Comparison of ENCODE assay signal across 20 cellular contexts in the genomic region with DNA sequence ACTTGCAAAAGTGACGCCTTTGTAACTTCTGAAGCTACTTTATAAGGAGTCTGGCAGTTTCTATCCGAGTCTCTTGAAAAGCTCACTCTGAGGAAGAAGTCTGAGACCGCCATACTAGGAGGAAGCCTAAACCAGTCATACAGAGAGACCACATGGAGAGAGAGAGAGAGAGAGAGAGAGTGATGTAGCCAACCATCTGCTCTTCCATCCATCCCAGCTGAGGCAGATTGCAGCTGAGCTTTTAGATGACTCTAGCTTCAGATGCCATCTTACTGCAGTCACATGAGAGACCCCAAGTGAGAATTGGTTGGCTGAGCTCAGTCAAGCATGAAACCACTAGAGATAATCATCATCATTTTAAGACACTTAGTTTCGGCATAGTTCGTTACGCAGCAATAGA. TPM values are rescaled to one million over a fixed set of nuclear protein-coding genes. Genes with fewer than 3 reads are reported as not detected.
DNase-seq lines count a peak whose midpoint lies in the region; ATAC-seq lines count a peak whose summit lies in the region.
"Had no signal": no experiment of that assay in that cellular context is flagged by ENCODE, and none has a peak within 500 bp of the region (broad histone marks: within the 10 kb centered on the region; RNA-seq: fewer than 3 reads in every experiment).

No MANE protein-coding gene starts in this region.

- H3K4me2 ChIP-seq in mesenchymal stem cell (ENCODE audit: low read length, poor library complexity, severe bottlenecking) = no peak overlapping the region
- H3K4me2 ChIP-seq: KMS-11 had no signal

- in situ Hi-C loops in KBM-7 (cut with MboI; ENCODE audit: low pct_unique_long_range_greater_than_20kb, low sequenced_read_pairs) = no loop called here

- H3K27ac ChIP-seq in mesenchymal stem cell (ENCODE audit: low read length, poor library complexity, severe bottlenecking) (no peak overlapping the region), substantia nigra (ENCODE audit: low read depth, low read length, poor library complexity, severe bottlenecking) (no peak overlapping the region)
- H3K27ac ChIP-seq: KMS-11 had no signal

- H3K4me3 ChIP-seq in mesenchymal stem cell (ENCODE audit: insufficient read depth in 1 of 2, low read depth in 1 of 2, low read length in 2 of 2) = no peak overlapping the region

- peak; percentile 49 for DNase-seq in NCI-H82 (lab: John Stamatoyannopoulos, UW)
- DNase-seq in NCI-H82 treated with DMSO at 0.1 percent for 48 hours (lab: John Stamatoyannopoulos, UW; ENCODE audit: unreplicated experiment) = no peak
- peak; percentile 16 for DNase-seq in KBM-7
- DNase-seq in OCI-M1 (lab: John Stamatoyannopoulos, UW) = peak; percentile 39
- no peak for DNase-seq in mesenchymal stem cell
- DNase-seq in substantia nigra (lab: John Stamatoyannopoulos, UW) = no peak
- DNase-seq: 8988T, AML-193, DMS79, NCI-H1105 treated with DMSO at 0.1 percent for 48 hours, NCI-H2227 treated with DMSO at 0.1 percent for 48 hours, NCI-H510A, NCI-H774, Right ventricle myocardium superior, SW 1271, T-helper 17 cell had no signal

- no peak overlapping the region for H3K4ac ChIP-seq in mesenchymal stem cell (ENCODE audit: low read depth in 1 of 2, low read length in 2 of 2)

- H2AFZ ChIP-seq in mesenchymal stem cell (ENCODE audit: low read depth, low read length) = no peak overlapping the region

- H4K8ac ChIP-seq in mesenchymal stem cell (ENCODE audit: low read length) = no peak overlapping the region

- no peak overlapping the region for H3K9ac ChIP-seq in mesenchymal stem cell (ENCODE audit: low read length)
- H3K9ac ChIP-seq: KMS-11 had no signal

- H2AK5ac ChIP-seq in mesenchymal stem cell (ENCODE audit: low read length, severe bottlenecking) = no peak overlapping the region

- peaks cover 1 to 13% of the 10 kb centered on the region in 2 experiments for H3K27me3 ChIP-seq in mesenchymal stem cell (ENCODE audit: control insufficient read depth in 1 of 2, insufficient read depth in 1 of 2, low read length in 2 of 2)

- no peak for ATAC-seq in HG03135 (IDR thresholded peaks at IDR 0.05; ENCODE audit: unreplicated experiment)
- no peak for ATAC-seq in HG02973 (IDR thresholded peaks at IDR 0.05; ENCODE audit: unreplicated experiment)
- ATAC-seq: HepG2, T-helper 17 cell had no signal

- no peak overlapping the region for H2BK12ac ChIP-seq in mesenchymal stem cell (ENCODE audit: low read length in 2 of 2)

- no peak overlapping the region for H3K18ac ChIP-seq in mesenchymal stem cell (ENCODE audit: low read depth in 1 of 2, low read length in 2 of 2)

- no peak overlapping the region for H2BK5ac ChIP-seq in mesenchymal stem cell (ENCODE audit: low read depth, low read length, poor library complexity, severe bottlenecking)

- no peaks in the 10 kb centered on the region for H3K79me1 ChIP-seq in mesenchymal stem cell (replicated peaks; ENCODE audit: low read length, poor library complexity, severe bottlenecking)

- no peak overlapping the region for H3K14ac ChIP-seq in mesenchymal stem cell (ENCODE audit: low read length in 2 of 2)

- no peaks in the 10 kb centered on the region for H3K9me3 ChIP-seq in mesenchymal stem cell (ENCODE audit: control insufficient read depth, low read length)

- H3K23ac ChIP-seq in mesenchymal stem cell (ENCODE audit: low read length in 2 of 2) = no peak overlapping the region

- H3K4me1 ChIP-seq in mesenchymal stem cell (ENCODE audit: control insufficient read depth, insufficient read depth, low read depth, low read length) = no peaks in the 10 kb centered on the region

- no peaks in the 10 kb centered on the region for H3K36me3 ChIP-seq in mesenchymal stem cell (ENCODE audit: control insufficient read depth in 1 of 2, insufficient read depth in 2 of 2, low read depth in 1 of 2, low read length in 2 of 2)

- H4K91ac ChIP-seq in mesenchymal stem cell (ENCODE audit: low read length) = no peak overlapping the region

- no peak overlapping the region for H2BK15ac ChIP-seq in mesenchymal stem cell (ENCODE audit: low read depth, poor library complexity, severe bottlenecking)

- WGBS in mesenchymal stem cell = 89% methylated on average over 3 of the region's 6 CpGs

- no peak overlapping the region for H2BK120ac ChIP-seq in mesenchymal stem cell (ENCODE audit: low read depth, low read length)

RNA-seq across cellular contexts. Expression of a gene that starts 15.0 kb away (rescaled TPM):
- polyA plus RNA-seq in mesenchymal stem cell (2013, experiment 1 of 2) = 24.9 TPM
- 26.0 TPM for polyA plus RNA-seq in mesenchymal stem cell (2013, experiment 2 of 2)

Comparison
In these comparisons a context has a peak if more than half of its experiments do, and no peak if none do; other contexts are left out.
1. DNase-seq: peak in NCI-H82 (single experiment), KBM-7 (single experiment) and OCI-M1 (single experiment); none in NCI-H82 treated with DMSO at 0.1 percent for 48 hours (single experiment), mesenchymal stem cell (single experiment) and substantia nigra (0 of 49).